ENCODE assay signal across 17 cellular contexts in the genomic region with DNA sequence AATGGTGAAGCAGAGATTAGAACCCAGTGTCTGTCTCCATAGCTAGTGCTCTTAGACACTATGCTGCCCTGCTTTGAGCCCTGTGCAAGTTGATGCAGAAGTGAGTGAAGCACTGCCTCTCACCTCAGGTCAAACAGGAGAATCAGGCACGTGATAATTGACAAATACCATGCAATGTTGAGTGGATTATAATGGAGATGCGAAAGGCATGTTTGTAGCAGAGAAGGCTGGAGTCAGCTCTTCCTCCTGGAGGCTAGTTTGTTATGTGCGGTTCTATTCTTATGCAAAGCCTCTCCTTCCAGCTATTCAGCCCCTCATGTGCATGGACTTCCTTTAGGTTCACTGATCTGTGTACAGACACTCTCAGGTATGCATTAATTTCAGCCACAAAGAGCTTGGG.
"Had no signal": no experiment of that assay in that cellular context is flagged by ENCODE, and none has a peak within 500 bp of the region (broad histone marks: within the 10 kb centered on the region; RNA-seq: fewer than 3 reads in every experiment).

No MANE protein-coding gene starts in this region.

- H3K36me3 ChIP-seq: adrenal gland, cardiac muscle cell, gastrocnemius medialis, heart right ventricle, right lobe of liver, stomach, thoracic aorta had no signal

- DNase-seq: activated CD4-positive, alpha-beta T cell treated with anti-CD3 and anti-CD28 coated beads for 48 hours; activated CD8-positive, alpha-beta T cell treated with anti-CD3 and anti-CD28 coated beads for 36 hours; activated effector memory CD4-positive, alpha-beta T cell treated with Interleukin-2 at 50 U/mL for 16 hours; activated T-cell treated with anti-CD3 and anti-CD28 coated beads, Interleukin-2, amount 50 U/mL, for 4 hours; adrenal gland; dorsolateral prefrontal cortex; endodermal cell; gastrocnemius medialis; heart right ventricle; right lobe of liver; stomach; T-helper 17 cell had no signal

- H3K4me1 ChIP-seq: adrenal gland, gastrocnemius medialis, right lobe of liver had no signal

- H3K9me3 Mint-ChIP-seq: activated T-cell treated with anti-CD3 and anti-CD28 coated beads, Interleukin-2, amount 50 U/mL, for 4 hours; endodermal cell; nephron had no signal

- H3K4me1 Mint-ChIP-seq: T-helper 17 cell had no signal

- H3K4me3 ChIP-seq: adrenal gland, cardiac muscle cell, dorsolateral prefrontal cortex, gastrocnemius medialis, heart right ventricle, right lobe of liver, smooth muscle cell, stomach, thoracic aorta had no signal

- H3K9me3 ChIP-seq: adrenal gland, gastrocnemius medialis, right lobe of liver, thoracic aorta had no signal

- H3K4me3 Mint-ChIP-seq: activated CD8-positive, alpha-beta T cell treated with anti-CD3 and anti-CD28 coated beads for 36 hours; activated naive CD4-positive, alpha-beta T cell treated with anti-CD3 and anti-CD28 coated beads, Interleukin-2, amount 50 U/mL, for 24 hours; activated T-cell treated with anti-CD3 and anti-CD28 coated beads, Interleukin-2, amount 50 U/mL, for 4 hours; endodermal cell; nephron; T-helper 17 cell had no signal

- H3K27ac ChIP-seq: adrenal gland, cardiac muscle cell, dorsolateral prefrontal cortex, gastrocnemius medialis, heart right ventricle, right lobe of liver, stomach, thoracic aorta had no signal

- H3K36me3 Mint-ChIP-seq: activated naive CD4-positive, alpha-beta T cell treated with anti-CD3 and anti-CD28 coated beads, Interleukin-2, amount 50 U/mL, for 24 hours had no signal

- H3K27ac Mint-ChIP-seq: activated CD8-positive, alpha-beta T cell treated with anti-CD3 and anti-CD28 coated beads for 36 hours; activated naive CD4-positive, alpha-beta T cell treated with anti-CD3 and anti-CD28 coated beads, Interleukin-2, amount 50 U/mL, for 24 hours; endodermal cell; nephron; T-helper 17 cell had no signal

- H3K4me2 ChIP-seq: smooth muscle cell had no signal

- H3K27me3 Mint-ChIP-seq: activated CD8-positive, alpha-beta T cell treated with anti-CD3 and anti-CD28 coated beads for 36 hours; T-helper 17 cell had no signal

- H3K27me3 ChIP-seq: adrenal gland, cardiac muscle cell, dorsolateral prefrontal cortex, gastrocnemius medialis, heart right ventricle, right lobe of liver, stomach had no signal

- ATAC-seq: activated CD8-positive, alpha-beta T cell treated with anti-CD3 and anti-CD28 coated beads for 36 hours; activated T-cell treated with anti-CD3 and anti-CD28 coated beads, Interleukin-2, amount 50 U/mL, for 4 hours; gastrocnemius medialis; heart right ventricle; right lobe of liver; T-helper 17 cell had no signal
